ENCODE assay signal across 9 cellular contexts in genomic region chr3:125051715-125052581, GRCh38. TPM values are rescaled to one million over a fixed set of nuclear protein-coding genes. Genes with fewer than 3 reads are reported as not detected.
DNase-seq lines count a peak whose midpoint lies in the region; ATAC-seq, FAIRE-seq and TF ChIP-seq lines count a peak whose summit lies in the region.
"Had no signal": no experiment of that assay in that cellular context is flagged by ENCODE, and none has a peak within 500 bp of the region (broad histone marks: within the 10 kb centered on the region; RNA-seq: fewer than 3 reads in every experiment).

No MANE protein-coding gene starts in this region.

- H3K4me1 ChIP-seq in pancreas = peaks cover 0 to 12% (median 0%) of the 10 kb centered on the region in 3 donors

- H3K27me3 ChIP-seq in pancreas = no peaks in the 10 kb centered on the region

- H3K36me3 ChIP-seq in pancreas = no peaks in the 10 kb centered on the region
- H3K36me3 ChIP-seq: neutrophil had no signal

- 36 to 46% methylated on average over 14 of the region's 14 CpGs for WGBS in pancreas, 2 donors

- peak overlapping the region in 2 of 4 donors; percentile 14 to 18 for H3K4me3 ChIP-seq in pancreas

- DNase-seq in ACHN = peak; percentile 61
- DNase-seq in activated CD4-positive, CD25-positive, alpha-beta regulatory T cell (lab: John Stamatoyannopoulos, UW) = peak in 3 of 4 experiments; percentile 13 to 27 (median 21)
- peak in 10 of 61 donors; percentile 11 to 50 (median 21) for DNase-seq in caudate nucleus (lab: John Stamatoyannopoulos, UW)
- DNase-seq in medulla oblongata (ENCODE audit: extremely low spot score) = peak; percentile 79
- DNase-seq in stimulated activated CD8-positive, alpha-beta memory T cell treated with anti-CD3 and anti-CD28 coated beads, Interleukin-15, amount 100 ng/mL, for 24 hours (ENCODE audit: low read depth) = peak; percentile 17
- DNase-seq in pancreas = no peak

- H3K27ac ChIP-seq in caudate nucleus (ENCODE audit: low read depth, low read length) (peak overlapping the region; percentile 27), pancreas (peak overlapping the region in 2 of 4 donors; percentile 40 to 46)
- H3K27ac ChIP-seq: neutrophil had no signal

- H3K9me3 ChIP-seq in pancreas = no peaks in the 10 kb centered on the region
- H3K9me3 ChIP-seq: neutrophil had no signal

- no peak for TF ChIP-seq CTCF in pancreas (IDR thresholded peaks at IDR 0.05)

- ATAC-seq in HG03354 (IDR thresholded peaks at IDR 0.05; ENCODE audit: poor library complexity, severe bottlenecking, unreplicated experiment) (peak; percentile 26), GM21367 (IDR thresholded peaks at IDR 0.05; ENCODE audit: unreplicated experiment) (no peak), pancreas (no peak)

- intact Hi-C loops in pancreas (cut with DNase I) = no loop called here

- in situ Hi-C loops in ACHN (cut with HindIII; ENCODE audit: low pct_ligation_motif_present, low pct_unique_long_range_greater_than_20kb, low sequenced_read_pairs) = no loop called here

- FAIRE-seq in pancreas (lab: Jason Lieb, UNC) = no peak

RNA-seq across cellular contexts. Expression of gene HEG1, which starts 3.8 kb away (rescaled TPM):
- total RNA-seq in pancreas = 10 to 100 TPM; 19.7 to 36.6 (median 22.2) TPM
- 10 to 100 TPM in 1 of 2 donors, 1 to 10 TPM in 1; 9.6 to 11.3 TPM for polyA plus RNA-seq in pancreas

Comparison
In these comparisons a context has a peak if more than half of its experiments do, and no peak if none do; other contexts are left out.
1. DNase-seq: peak in ACHN (single experiment), activated CD4-positive, CD25-positive, alpha-beta regulatory T cell (3 of 4), medulla oblongata (single experiment) and stimulated activated CD8-positive, alpha-beta memory T cell treated with anti-CD3 and anti-CD28 coated beads, Interleukin-15, amount 100 ng/mL, for 24 hours (single experiment); none in pancreas (0 of 6).